In the genomic region with DNA sequence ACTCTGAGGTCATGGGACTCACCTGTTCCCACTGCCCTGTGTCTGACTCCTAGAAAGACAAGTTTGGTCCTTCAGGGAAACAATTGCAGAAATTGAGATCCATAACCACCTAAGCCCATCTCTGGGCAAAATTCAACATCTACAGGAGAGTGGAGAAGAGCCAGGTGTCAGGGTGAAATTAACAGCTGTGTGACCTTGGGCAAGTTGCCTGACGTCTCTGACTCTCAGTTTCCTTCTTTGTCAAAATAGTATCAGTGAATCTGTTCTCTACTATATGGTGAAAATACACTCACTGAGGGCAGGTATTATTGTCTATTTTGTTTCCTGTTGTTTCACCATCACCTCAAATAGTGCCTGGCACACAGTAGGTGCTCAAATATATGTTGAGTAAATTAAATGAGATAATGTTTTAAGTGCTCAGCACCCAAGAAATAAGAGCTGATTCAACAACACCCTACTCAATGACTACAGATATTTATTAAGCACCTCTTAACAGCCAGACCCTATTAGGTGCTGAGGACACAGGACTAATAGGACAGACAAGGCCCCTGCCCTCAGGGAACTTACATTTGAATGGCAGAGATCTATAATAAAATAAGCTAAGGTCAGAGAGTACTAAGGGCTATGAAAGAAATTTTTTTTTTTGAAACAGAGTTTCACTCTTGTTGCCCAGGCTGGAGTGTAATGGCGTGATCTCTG, we compare ENCODE assay signal across 2 cellular contexts.
TF ChIP-seq lines count a peak whose summit lies in the region.

No MANE protein-coding gene starts in this region.

TF ChIP-seq in K562, 482 proteins besides CTCF, POLR2A, EP300 and RAD21:
- TF ChIP-seq GATAD2A (IDR thresholded peaks at IDR 0.05) = no peak
- no peak for TF ChIP-seq WHSC1 (IDR thresholded peaks at IDR 0.05; ENCODE audit: low read length)
- TF ChIP-seq FUS (optimal IDR thresholded peaks at IDR 0.05; ENCODE audit: low read depth, low read length) = no peak
- no peak for TF ChIP-seq TRIM28 (IDR thresholded peaks at IDR 0.05)
- no peak for TF ChIP-seq ETV6 (IDR thresholded peaks at IDR 0.05; ENCODE audit: borderline replicate concordance in 1 of 2, low read depth in 2 of 2, low read length in 1 of 2)
- no peak for TF ChIP-seq ETV6 (CRISPR knock-in tag; IDR thresholded peaks at IDR 0.05; ENCODE audit: borderline replicate concordance)
- no peak for TF ChIP-seq XRCC4 (IDR thresholded peaks at IDR 0.05; ENCODE audit: extremely low read depth, insufficient read depth, insufficient read length)
- TF ChIP-seq ZFP30 (CRISPR knock-in tag; IDR thresholded peaks at IDR 0.05; ENCODE audit: borderline replicate concordance) = no peak
- no peak for TF ChIP-seq ZNF384 (IDR thresholded peaks at IDR 0.05; ENCODE audit: low read depth, low read length)
- peak; percentile 55; the same call in 1 of the 2 replicates for TF ChIP-seq BCOR (IDR thresholded peaks at IDR 0.05)
- no peak for TF ChIP-seq PRPF4 (IDR thresholded peaks at IDR 0.05; ENCODE audit: insufficient read depth, low read depth, low read length, poor library complexity, severe bottlenecking)
- peak; percentile 91 for TF ChIP-seq ZKSCAN1 (IDR thresholded peaks at IDR 0.05; ENCODE audit: low read depth, low read length)
- 0 out of 3 replicates have a peak, but pooled peaks of 1 of the 2 experiments have one; percentile 17 for TF ChIP-seq CBX3 (IDR thresholded peaks at IDR 0.05; ENCODE audit: borderline replicate concordance in 1 of 2, low read length in 2 of 2)
- TF ChIP-seq ZFX (CRISPR knock-in tag; IDR thresholded peaks at IDR 0.05) = no peak
- no peak for TF ChIP-seq TEAD2 (tag; IDR thresholded peaks at IDR 0.05)
- no peak for TF ChIP-seq SNIP1 (IDR thresholded peaks at IDR 0.05; ENCODE audit: low read depth)
- no peak for TF ChIP-seq KAT2B (IDR thresholded peaks at IDR 0.05; ENCODE audit: low read depth, low read length)
- TF ChIP-seq CHD1 (IDR thresholded peaks at IDR 0.05; ENCODE audit: low read length) = no peak
- TF ChIP-seq, protein P1, sequence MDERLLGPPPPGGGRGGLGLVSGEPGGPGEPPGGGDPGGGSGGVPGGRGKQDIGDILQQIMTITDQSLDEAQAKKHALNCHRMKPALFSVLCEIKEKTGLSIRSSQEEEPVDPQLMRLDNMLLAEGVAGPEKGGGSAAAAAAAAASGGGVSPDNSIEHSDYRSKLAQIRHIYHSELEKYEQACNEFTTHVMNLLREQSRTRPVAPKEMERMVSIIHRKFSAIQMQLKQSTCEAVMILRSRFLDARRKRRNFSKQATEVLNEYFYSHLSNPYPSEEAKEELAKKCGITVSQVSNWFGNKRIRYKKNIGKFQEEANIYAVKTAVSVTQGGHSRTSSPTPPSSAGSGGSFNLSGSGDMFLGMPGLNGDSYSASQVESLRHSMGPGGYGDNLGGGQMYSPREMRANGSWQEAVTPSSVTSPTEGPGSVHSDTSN (CRISPR knock-in tag; IDR thresholded peaks at IDR 0.05; ENCODE audit: low read depth) = no peak
- TF ChIP-seq, protein P1 (tag; conservative IDR thresholded peaks at IDR 0.05; ENCODE audit: low read depth) = no peak
- no peak for TF ChIP-seq KLF13 (tag; IDR thresholded peaks at IDR 0.05; ENCODE audit: borderline replicate concordance, low read depth)
- TF ChIP-seq RFX7 (CRISPR knock-in tag; IDR thresholded peaks at IDR 0.05) = no peak
- peak; percentile 88 for TF ChIP-seq ADNP (tag; IDR thresholded peaks at IDR 0.05)
- TF ChIP-seq ZFP36 (IDR thresholded peaks at IDR 0.05; ENCODE audit: low read depth, low read length, partially characterized antibody) = peak; percentile 37
- TF ChIP-seq RBM25 (IDR thresholded peaks at IDR 0.05; ENCODE audit: low read depth, low read length, severe bottlenecking) = peak; percentile 83
- TF ChIP-seq SOX6 (IDR thresholded peaks at IDR 0.05) = no peak
- no peak for TF ChIP-seq ZNF282 (CRISPR knock-in tag; IDR thresholded peaks at IDR 0.05)
- TF ChIP-seq, protein P2, sequence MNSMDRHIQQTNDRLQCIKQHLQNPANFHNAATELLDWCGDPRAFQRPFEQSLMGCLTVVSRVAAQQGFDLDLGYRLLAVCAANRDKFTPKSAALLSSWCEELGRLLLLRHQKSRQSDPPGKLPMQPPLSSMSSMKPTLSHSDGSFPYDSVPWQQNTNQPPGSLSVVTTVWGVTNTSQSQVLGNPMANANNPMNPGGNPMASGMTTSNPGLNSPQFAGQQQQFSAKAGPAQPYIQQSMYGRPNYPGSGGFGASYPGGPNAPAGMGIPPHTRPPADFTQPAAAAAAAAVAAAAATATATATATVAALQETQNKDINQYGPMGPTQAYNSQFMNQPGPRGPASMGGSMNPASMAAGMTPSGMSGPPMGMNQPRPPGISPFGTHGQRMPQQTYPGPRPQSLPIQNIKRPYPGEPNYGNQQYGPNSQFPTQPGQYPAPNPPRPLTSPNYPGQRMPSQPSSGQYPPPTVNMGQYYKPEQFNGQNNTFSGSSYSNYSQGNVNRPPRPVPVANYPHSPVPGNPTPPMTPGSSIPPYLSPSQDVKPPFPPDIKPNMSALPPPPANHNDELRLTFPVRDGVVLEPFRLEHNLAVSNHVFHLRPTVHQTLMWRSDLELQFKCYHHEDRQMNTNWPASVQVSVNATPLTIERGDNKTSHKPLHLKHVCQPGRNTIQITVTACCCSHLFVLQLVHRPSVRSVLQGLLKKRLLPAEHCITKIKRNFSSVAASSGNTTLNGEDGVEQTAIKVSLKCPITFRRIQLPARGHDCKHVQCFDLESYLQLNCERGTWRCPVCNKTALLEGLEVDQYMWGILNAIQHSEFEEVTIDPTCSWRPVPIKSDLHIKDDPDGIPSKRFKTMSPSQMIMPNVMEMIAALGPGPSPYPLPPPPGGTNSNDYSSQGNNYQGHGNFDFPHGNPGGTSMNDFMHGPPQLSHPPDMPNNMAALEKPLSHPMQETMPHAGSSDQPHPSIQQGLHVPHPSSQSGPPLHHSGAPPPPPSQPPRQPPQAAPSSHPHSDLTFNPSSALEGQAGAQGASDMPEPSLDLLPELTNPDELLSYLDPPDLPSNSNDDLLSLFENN (IDR thresholded peaks at IDR 0.05; ENCODE audit: low read depth in 2 of 2, low read length in 2 of 2) = no peak
- TF ChIP-seq ZNF707 (CRISPR knock-in tag; conservative IDR thresholded peaks at IDR 0.05) = no peak
- TF ChIP-seq ZNF316 (IDR thresholded peaks at IDR 0.05) = peak; percentile 66

TF ChIP-seq in HepG2, 621 proteins besides CTCF, POLR2A, EP300 and RAD21 (continues in another document):
- peak; percentile 59; the same call in 1 of the 2 replicates for TF ChIP-seq ADNP (CRISPR knock-in tag; IDR thresholded peaks at IDR 0.05)
- no peak for TF ChIP-seq PHF8 (CRISPR knock-in tag; IDR thresholded peaks at IDR 0.05)
- TF ChIP-seq ZNF138 (CRISPR knock-in tag; IDR thresholded peaks at IDR 0.05; ENCODE audit: low read depth) = no peak
- no peak for TF ChIP-seq FLYWCH1 (CRISPR knock-in tag; IDR thresholded peaks at IDR 0.05)
- TF ChIP-seq ZNF816 (CRISPR knock-in tag; IDR thresholded peaks at IDR 0.05; ENCODE audit: borderline replicate concordance) = no peak
- TF ChIP-seq, protein P3, sequence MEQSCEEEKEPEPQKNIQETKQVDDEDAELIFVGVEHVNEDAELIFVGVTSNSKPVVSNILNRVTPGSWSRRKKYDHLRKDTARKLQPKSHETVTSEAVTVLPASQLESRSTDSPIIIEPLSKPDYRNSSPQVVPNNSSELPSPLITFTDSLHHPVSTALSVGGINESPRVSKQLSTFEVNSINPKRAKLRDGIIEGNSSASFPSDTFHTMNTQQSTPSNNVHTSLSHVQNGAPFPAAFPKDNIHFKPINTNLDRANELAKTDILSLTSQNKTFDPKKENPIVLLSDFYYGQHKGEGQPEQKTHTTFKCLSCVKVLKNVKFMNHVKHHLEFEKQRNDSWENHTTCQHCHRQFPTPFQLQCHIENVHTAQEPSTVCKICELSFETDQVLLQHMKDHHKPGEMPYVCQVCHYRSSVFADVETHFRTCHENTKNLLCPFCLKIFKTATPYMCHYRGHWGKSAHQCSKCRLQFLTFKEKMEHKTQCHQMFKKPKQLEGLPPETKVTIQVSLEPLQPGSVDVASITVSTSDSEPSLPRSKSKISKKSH (CRISPR knock-in tag; IDR thresholded peaks at IDR 0.05; ENCODE audit: borderline replicate concordance) = no peak
- TF ChIP-seq, protein P4, sequence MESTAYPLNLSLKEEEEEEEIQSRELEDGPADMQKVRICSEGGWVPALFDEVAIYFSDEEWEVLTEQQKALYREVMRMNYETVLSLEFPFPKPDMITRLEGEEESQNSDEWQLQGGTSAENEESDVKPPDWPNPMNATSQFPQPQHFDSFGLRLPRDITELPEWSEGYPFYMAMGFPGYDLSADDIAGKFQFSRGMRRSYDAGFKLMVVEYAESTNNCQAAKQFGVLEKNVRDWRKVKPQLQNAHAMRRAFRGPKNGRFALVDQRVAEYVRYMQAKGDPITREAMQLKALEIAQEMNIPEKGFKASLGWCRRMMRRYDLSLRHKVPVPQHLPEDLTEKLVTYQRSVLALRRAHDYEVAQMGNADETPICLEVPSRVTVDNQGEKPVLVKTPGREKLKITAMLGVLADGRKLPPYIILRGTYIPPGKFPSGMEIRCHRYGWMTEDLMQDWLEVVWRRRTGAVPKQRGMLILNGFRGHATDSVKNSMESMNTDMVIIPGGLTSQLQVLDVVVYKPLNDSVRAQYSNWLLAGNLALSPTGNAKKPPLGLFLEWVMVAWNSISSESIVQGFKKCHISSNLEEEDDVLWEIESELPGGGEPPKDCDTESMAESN (CRISPR knock-in tag; conservative IDR thresholded peaks at IDR 0.05) = 0 out of 2 replicates have a peak, but pooled peaks have one; percentile 8
- TF ChIP-seq ZNF484 (CRISPR knock-in tag; IDR thresholded peaks at IDR 0.05; ENCODE audit: borderline replicate concordance, low read depth) = no peak
- TF ChIP-seq, protein P5, sequence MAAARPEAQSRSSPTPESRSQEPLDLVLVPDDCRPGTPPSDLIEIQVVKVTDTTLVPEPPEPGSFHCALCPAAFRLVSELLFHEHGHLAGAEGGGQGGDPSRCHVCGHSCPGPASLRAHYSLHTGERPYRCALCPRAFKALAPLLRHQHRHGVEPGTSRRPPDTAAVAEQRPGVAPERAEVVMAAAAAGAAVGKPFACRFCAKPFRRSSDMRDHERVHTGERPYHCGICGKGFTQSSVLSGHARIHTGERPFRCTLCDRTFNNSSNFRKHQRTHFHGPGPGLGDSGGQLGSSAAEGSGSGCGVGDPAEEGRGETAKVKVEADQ (CRISPR knock-in tag; IDR thresholded peaks at IDR 0.05; ENCODE audit: borderline replicate concordance) = no peak
- no peak for TF ChIP-seq NFKB2 (CRISPR knock-in tag; IDR thresholded peaks at IDR 0.05; ENCODE audit: borderline replicate concordance)
- peak; percentile 15; the same call in 1 of the 2 replicates for TF ChIP-seq RCOR2 (CRISPR knock-in tag; IDR thresholded peaks at IDR 0.05)
- no peak for TF ChIP-seq NFE2L2 (IDR thresholded peaks at IDR 0.05; ENCODE audit: low read length)
- TF ChIP-seq CREM (IDR thresholded peaks at IDR 0.05) = no peak
- TF ChIP-seq CREM (CRISPR knock-in tag; IDR thresholded peaks at IDR 0.05) = no peak
- TF ChIP-seq KMT2A (CRISPR knock-in tag; IDR thresholded peaks at IDR 0.05) = no peak
- TF ChIP-seq ELF1 (CRISPR knock-in tag; IDR thresholded peaks at IDR 0.05) = no peak
- TF ChIP-seq NCOA5 (CRISPR knock-in tag; IDR thresholded peaks at IDR 0.05) = no peak
- no peak for TF ChIP-seq SIX1 (CRISPR knock-in tag; IDR thresholded peaks at IDR 0.05; ENCODE audit: borderline replicate concordance)
- TF ChIP-seq BORCS8-MEF2B (CRISPR knock-in tag; IDR thresholded peaks at IDR 0.05) = no peak
- TF ChIP-seq ZNF781 (CRISPR knock-in tag; IDR thresholded peaks at IDR 0.05; ENCODE audit: borderline replicate concordance, not compliant biosample characterization) = no peak
- TF ChIP-seq, protein P6, sequence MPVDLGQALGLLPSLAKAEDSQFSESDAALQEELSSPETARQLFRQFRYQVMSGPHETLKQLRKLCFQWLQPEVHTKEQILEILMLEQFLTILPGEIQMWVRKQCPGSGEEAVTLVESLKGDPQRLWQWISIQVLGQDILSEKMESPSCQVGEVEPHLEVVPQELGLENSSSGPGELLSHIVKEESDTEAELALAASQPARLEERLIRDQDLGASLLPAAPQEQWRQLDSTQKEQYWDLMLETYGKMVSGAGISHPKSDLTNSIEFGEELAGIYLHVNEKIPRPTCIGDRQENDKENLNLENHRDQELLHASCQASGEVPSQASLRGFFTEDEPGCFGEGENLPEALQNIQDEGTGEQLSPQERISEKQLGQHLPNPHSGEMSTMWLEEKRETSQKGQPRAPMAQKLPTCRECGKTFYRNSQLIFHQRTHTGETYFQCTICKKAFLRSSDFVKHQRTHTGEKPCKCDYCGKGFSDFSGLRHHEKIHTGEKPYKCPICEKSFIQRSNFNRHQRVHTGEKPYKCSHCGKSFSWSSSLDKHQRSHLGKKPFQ (CRISPR knock-in tag; IDR thresholded peaks at IDR 0.05; ENCODE audit: insufficient replicate concordance) = no peak
- TF ChIP-seq, protein P7, sequence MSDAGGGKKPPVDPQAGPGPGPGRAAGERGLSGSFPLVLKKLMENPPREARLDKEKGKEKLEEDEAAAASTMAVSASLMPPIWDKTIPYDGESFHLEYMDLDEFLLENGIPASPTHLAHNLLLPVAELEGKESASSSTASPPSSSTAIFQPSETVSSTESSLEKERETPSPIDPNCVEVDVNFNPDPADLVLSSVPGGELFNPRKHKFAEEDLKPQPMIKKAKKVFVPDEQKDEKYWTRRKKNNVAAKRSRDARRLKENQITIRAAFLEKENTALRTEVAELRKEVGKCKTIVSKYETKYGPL (CRISPR knock-in tag; IDR thresholded peaks at IDR 0.05) = no peak
- no peak for TF ChIP-seq SP4 (CRISPR knock-in tag; IDR thresholded peaks at IDR 0.05)
- TF ChIP-seq, protein P8, sequence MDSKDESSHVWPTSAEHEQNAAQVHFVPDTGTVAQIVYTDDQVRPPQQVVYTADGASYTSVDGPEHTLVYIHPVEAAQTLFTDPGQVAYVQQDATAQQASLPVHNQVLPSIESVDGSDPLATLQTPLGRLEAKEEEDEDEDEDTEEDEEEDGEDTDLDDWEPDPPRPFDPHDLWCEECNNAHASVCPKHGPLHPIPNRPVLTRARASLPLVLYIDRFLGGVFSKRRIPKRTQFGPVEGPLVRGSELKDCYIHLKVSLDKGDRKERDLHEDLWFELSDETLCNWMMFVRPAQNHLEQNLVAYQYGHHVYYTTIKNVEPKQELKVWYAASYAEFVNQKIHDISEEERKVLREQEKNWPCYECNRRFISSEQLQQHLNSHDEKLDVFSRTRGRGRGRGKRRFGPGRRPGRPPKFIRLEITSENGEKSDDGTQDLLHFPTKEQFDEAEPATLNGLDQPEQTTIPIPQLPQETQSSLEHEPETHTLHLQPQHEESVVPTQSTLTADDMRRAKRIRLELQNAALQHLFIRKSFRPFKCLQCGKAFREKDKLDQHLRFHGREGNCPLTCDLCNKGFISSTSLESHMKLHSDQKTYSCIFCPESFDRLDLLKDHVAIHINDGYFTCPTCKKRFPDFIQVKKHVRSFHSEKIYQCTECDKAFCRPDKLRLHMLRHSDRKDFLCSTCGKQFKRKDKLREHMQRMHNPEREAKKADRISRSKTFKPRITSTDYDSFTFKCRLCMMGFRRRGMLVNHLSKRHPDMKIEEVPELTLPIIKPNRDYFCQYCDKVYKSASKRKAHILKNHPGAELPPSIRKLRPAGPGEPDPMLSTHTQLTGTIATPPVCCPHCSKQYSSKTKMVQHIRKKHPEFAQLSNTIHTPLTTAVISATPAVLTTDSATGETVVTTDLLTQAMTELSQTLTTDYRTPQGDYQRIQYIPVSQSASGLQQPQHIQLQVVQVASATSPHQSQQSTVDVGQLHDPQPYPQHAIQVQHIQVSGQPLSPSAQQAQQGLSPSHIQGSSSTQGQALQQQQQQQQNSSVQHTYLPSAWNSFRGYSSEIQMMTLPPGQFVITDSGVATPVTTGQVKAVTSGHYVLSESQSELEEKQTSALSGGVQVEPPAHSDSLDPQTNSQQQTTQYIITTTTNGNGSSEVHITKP (CRISPR knock-in tag; IDR thresholded peaks at IDR 0.05; ENCODE audit: low read depth) = no peak
- no peak for TF ChIP-seq SKI (IDR thresholded peaks at IDR 0.05; ENCODE audit: partially characterized antibody)
- no peak for TF ChIP-seq ZNF136 (CRISPR knock-in tag; IDR thresholded peaks at IDR 0.05; ENCODE audit: low read depth)
